Comparison of ENCODE assay signal across 1 cellular context in the genomic region with DNA sequence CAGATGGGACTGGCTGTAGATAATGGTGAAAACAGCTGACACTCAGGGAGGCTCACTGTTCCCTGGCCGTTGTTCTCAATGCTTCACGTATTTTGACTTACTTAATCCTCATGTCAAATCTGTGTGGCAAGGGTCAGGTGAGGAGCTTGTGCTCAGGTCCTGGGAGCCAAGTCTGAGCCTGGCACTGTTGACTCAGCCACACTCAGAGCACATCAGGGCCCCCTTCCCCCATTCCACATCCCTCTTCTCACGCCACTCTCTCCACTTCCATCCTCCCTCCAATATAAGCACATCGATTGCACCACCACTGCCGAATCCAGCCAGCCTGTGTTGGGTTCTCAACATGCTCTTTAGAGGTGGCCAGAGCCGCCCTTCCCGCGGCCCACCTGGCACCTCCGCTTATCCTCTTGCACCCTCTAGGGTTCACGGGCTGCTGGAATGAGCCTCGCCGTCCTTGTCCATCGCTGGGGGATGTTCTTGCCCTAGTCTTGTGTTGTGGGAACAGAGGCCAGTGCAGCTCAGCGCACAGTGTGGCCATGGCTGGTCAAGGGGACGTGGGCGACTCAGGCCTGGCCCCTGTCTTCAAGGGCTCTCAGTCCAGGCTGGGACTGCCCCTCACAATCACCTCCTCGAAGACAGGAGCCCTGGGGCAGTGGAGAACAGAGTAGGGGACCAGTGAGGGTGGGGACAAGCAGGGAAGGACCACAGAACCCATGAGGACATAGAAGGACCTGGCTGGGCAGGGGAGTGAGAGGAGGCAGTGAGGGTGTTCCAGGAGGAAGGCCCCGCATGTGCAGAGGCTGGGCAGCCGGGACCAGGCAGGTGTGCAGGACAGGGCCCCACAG.
TF ChIP-seq lines count a peak whose summit lies in the region.

No MANE protein-coding gene starts in this region.

TF ChIP-seq in HepG2, 621 proteins besides CTCF, POLR2A, EP300 and RAD21:
- no peak for TF ChIP-seq RFX3 (CRISPR knock-in tag; IDR thresholded peaks at IDR 0.05)
- TF ChIP-seq, protein P1, sequence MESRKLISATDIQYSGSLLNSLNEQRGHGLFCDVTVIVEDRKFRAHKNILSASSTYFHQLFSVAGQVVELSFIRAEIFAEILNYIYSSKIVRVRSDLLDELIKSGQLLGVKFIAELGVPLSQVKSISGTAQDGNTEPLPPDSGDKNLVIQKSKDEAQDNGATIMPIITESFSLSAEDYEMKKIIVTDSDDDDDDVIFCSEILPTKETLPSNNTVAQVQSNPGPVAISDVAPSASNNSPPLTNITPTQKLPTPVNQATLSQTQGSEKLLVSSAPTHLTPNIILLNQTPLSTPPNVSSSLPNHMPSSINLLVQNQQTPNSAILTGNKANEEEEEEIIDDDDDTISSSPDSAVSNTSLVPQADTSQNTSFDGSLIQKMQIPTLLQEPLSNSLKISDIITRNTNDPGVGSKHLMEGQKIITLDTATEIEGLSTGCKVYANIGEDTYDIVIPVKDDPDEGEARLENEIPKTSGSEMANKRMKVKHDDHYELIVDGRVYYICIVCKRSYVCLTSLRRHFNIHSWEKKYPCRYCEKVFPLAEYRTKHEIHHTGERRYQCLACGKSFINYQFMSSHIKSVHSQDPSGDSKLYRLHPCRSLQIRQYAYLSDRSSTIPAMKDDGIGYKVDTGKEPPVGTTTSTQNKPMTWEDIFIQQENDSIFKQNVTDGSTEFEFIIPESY (CRISPR knock-in tag; IDR thresholded peaks at IDR 0.05) = peak; percentile 76
- TF ChIP-seq, protein P2, sequence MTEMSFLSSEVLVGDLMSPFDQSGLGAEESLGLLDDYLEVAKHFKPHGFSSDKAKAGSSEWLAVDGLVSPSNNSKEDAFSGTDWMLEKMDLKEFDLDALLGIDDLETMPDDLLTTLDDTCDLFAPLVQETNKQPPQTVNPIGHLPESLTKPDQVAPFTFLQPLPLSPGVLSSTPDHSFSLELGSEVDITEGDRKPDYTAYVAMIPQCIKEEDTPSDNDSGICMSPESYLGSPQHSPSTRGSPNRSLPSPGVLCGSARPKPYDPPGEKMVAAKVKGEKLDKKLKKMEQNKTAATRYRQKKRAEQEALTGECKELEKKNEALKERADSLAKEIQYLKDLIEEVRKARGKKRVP (CRISPR knock-in tag; IDR thresholded peaks at IDR 0.05) = no peak
- TF ChIP-seq, protein P3, sequence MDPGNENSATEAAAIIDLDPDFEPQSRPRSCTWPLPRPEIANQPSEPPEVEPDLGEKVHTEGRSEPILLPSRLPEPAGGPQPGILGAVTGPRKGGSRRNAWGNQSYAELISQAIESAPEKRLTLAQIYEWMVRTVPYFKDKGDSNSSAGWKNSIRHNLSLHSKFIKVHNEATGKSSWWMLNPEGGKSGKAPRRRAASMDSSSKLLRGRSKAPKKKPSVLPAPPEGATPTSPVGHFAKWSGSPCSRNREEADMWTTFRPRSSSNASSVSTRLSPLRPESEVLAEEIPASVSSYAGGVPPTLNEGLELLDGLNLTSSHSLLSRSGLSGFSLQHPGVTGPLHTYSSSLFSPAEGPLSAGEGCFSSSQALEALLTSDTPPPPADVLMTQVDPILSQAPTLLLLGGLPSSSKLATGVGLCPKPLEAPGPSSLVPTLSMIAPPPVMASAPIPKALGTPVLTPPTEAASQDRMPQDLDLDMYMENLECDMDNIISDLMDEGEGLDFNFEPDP (CRISPR knock-in tag; conservative IDR thresholded peaks at IDR 0.05) = no peak
